ENCODE assay signal across 14 cellular contexts in genomic region chr1:235430991-235431390, GRCh38.
"Had no signal": no experiment of that assay in that cellular context is flagged by ENCODE, and none has a peak within 500 bp of the region (broad histone marks: within the 10 kb centered on the region; RNA-seq: fewer than 3 reads in every experiment).

No MANE protein-coding gene starts in this region.

- H3K4me2 ChIP-seq: smooth muscle cell had no signal

- H3K27ac ChIP-seq: transverse colon had no signal

- H3K27me3 ChIP-seq: transverse colon had no signal

- H3K4me3 ChIP-seq: lung, mucosa of descending colon, smooth muscle cell, transverse colon had no signal

- DNase-seq: activated CD4-positive, alpha-beta memory T cell treated with anti-CD3 and anti-CD28 coated beads for 36 hours; activated CD4-positive, CD25-positive, alpha-beta regulatory T cell treated with anti-CD3 and anti-CD28 coated beads, Interleukin-2, amount 50 U/mL, for 72 hours; activated naive CD8-positive, alpha-beta T cell treated with anti-CD3 and anti-CD28 coated beads, Interleukin-2, amount 10 ng/mL, durations not matched to agents 7 days and 5 days; aorta; central memory CD4-positive, alpha-beta T cell; erythroblast; mucosa of descending colon; nucleus accumbens; right cardiac atrium; transverse colon had no signal

- H3K4me1 ChIP-seq: transverse colon had no signal

- H3K9me3 ChIP-seq: mucosa of descending colon, transverse colon had no signal

- ATAC-seq: mucosa of descending colon; natural killer cell treated with Interleukin-12 subunit alpha and Interleukin-12 subunit beta and Interleukin-15 and Interleukin-18, amount 100 ng/mL, for 72 hours; right cardiac atrium; stimulated activated effector memory CD8-positive, alpha-beta T cell treated with anti-CD3 and anti-CD28 coated beads, Interleukin-12 subunit alpha, Interleukin-12 subunit beta, amount 100 ng/mL, for 72 hours had no signal
